Comparison of ENCODE assay signal across 26 cellular contexts in genomic region chr20:20198011-20198410, GRCh38.
"Had no signal": no experiment of that assay in that cellular context is flagged by ENCODE, and none has a peak within 500 bp of the region (broad histone marks: within the 10 kb centered on the region; RNA-seq: fewer than 3 reads in every experiment).

No MANE protein-coding gene starts in this region.

- H3K27ac Mint-ChIP-seq: natural killer cell; stimulated activated naive B cell treated with anti-CD40 and anti-IgM and Interleukin-4, amounts not matched to agents 10 μg/mL and 1 μg/mL and 100 μg/mL, for 72 hours; stimulated activated naive CD8-positive, alpha-beta T cell treated with anti-CD3 and anti-CD28 coated beads, Interleukin-15, Interleukin-2, amounts not matched to agents 100 ng/mL and 50 ng/mL, for 24 hours had no signal

- DNase-seq: cortex of kidney; dorsolateral prefrontal cortex; effector CD4-positive, alpha-beta T cell; foreskin keratinocyte; heart left ventricle; kidney; left ventricle myocardium superior; lower lobe of right lung; natural killer cell; occipital lobe; ovary; posterior cingulate gyrus; psoas muscle; right cardiac atrium; sigmoid colon; spleen; stimulated activated CD4-positive, alpha-beta T cell treated with anti-CD3 and anti-CD28 coated beads, Interleukin-2, amount 100 ng/mL, for 48 hours; stimulated activated naive B cell treated with anti-CD40 and anti-IgM and Interleukin-4, amounts not matched to agents 10 μg/mL and 1 μg/mL and 100 μg/mL, for 72 hours; upper lobe of left lung had no signal

- H3K9me3 ChIP-seq: esophagus muscularis mucosa, gastroesophageal sphincter, heart left ventricle, lower lobe of right lung, ovary, psoas muscle, sigmoid colon, spleen, thoracic aorta, tibial nerve, upper lobe of left lung had no signal

- H3K4me3 Mint-ChIP-seq: natural killer cell; stimulated activated naive B cell treated with anti-CD40 and anti-IgM and Interleukin-4, amounts not matched to agents 10 μg/mL and 1 μg/mL and 100 μg/mL, for 72 hours; stimulated activated naive CD8-positive, alpha-beta T cell treated with anti-CD3 and anti-CD28 coated beads, Interleukin-15, Interleukin-2, amounts not matched to agents 100 ng/mL and 50 ng/mL, for 24 hours had no signal

- H3K9me3 Mint-ChIP-seq: natural killer cell; stimulated activated naive B cell treated with anti-CD40 and anti-IgM and Interleukin-4, amounts not matched to agents 10 μg/mL and 1 μg/mL and 100 μg/mL, for 72 hours; stimulated activated naive CD8-positive, alpha-beta T cell treated with anti-CD3 and anti-CD28 coated beads, Interleukin-15, Interleukin-2, amounts not matched to agents 100 ng/mL and 50 ng/mL, for 24 hours had no signal

- ATAC-seq: foreskin keratinocyte; gastroesophageal sphincter; heart left ventricle; left ventricle myocardium superior; lower lobe of right lung; natural killer cell; psoas muscle; right cardiac atrium; stimulated activated naive B cell treated with anti-CD40 and anti-IgM and Interleukin-4, amounts not matched to agents 10 μg/mL and 1 μg/mL and 100 μg/mL, for 72 hours had no signal

- H3K27me3 ChIP-seq: dorsolateral prefrontal cortex, hepatocyte, ovary, tibial nerve, upper lobe of left lung had no signal

- H3K4me3 ChIP-seq: dorsolateral prefrontal cortex, esophagus muscularis mucosa, gastroesophageal sphincter, heart left ventricle, hepatocyte, lower lobe of right lung, ovary, psoas muscle, sigmoid colon, spleen, thoracic aorta, tibial nerve, upper lobe of left lung had no signal

- H3K36me3 ChIP-seq: gastroesophageal sphincter, lower lobe of right lung, ovary, sigmoid colon, spleen, thoracic aorta, tibial nerve, upper lobe of left lung had no signal

- H3K4me1 ChIP-seq: foreskin keratinocyte, gastroesophageal sphincter, lower lobe of right lung, psoas muscle, sigmoid colon, spleen had no signal

- H3K4me1 Mint-ChIP-seq: stimulated activated naive B cell treated with anti-CD40 and anti-IgM and Interleukin-4, amounts not matched to agents 10 μg/mL and 1 μg/mL and 100 μg/mL, for 72 hours had no signal

- H3K36me3 Mint-ChIP-seq: stimulated activated naive B cell treated with anti-CD40 and anti-IgM and Interleukin-4, amounts not matched to agents 10 μg/mL and 1 μg/mL and 100 μg/mL, for 72 hours had no signal

- H3K27ac ChIP-seq: epithelial cell of prostate, esophagus muscularis mucosa, foreskin keratinocyte, gastroesophageal sphincter, hepatocyte, lower lobe of right lung, ovary, psoas muscle, sigmoid colon, spleen, thoracic aorta, tibial nerve, upper lobe of left lung had no signal
